ENCODE assay signal across 1 cellular context in genomic region chrX:153600032-153600373, GRCh38.
TF ChIP-seq lines count a peak whose summit lies in the region.

No MANE protein-coding gene starts in this region.

TF ChIP-seq in WTC11, 78 proteins besides CTCF, POLR2A, EP300 and RAD21 (continued from another document):
- no peak for TF ChIP-seq STAT6 (CRISPR knock-in tag; conservative IDR thresholded peaks at IDR 0.05; ENCODE audit: low read depth)
- no peak for TF ChIP-seq ATF6 (CRISPR knock-in tag; IDR thresholded peaks at IDR 0.05)
- TF ChIP-seq GABPB1 (CRISPR knock-in tag; IDR thresholded peaks at IDR 0.05), result no peak
- TF ChIP-seq ERG (CRISPR knock-in tag; IDR thresholded peaks at IDR 0.05), result no peak
- TF ChIP-seq ZNF263 (CRISPR knock-in tag; IDR thresholded peaks at IDR 0.05; ENCODE audit: low read depth), result no peak
- no peak for TF ChIP-seq ZNF232 (CRISPR knock-in tag; IDR thresholded peaks at IDR 0.05)
- no peak for TF ChIP-seq SMAD3 (CRISPR knock-in tag; IDR thresholded peaks at IDR 0.05; ENCODE audit: borderline replicate concordance)
- no peak for TF ChIP-seq ZNF138 (CRISPR knock-in tag; conservative IDR thresholded peaks at IDR 0.05)
- no peak for TF ChIP-seq E2F5 (CRISPR knock-in tag; IDR thresholded peaks at IDR 0.05)
- TF ChIP-seq TP53 (CRISPR knock-in tag; IDR thresholded peaks at IDR 0.05), result no peak
